In the genomic region with DNA sequence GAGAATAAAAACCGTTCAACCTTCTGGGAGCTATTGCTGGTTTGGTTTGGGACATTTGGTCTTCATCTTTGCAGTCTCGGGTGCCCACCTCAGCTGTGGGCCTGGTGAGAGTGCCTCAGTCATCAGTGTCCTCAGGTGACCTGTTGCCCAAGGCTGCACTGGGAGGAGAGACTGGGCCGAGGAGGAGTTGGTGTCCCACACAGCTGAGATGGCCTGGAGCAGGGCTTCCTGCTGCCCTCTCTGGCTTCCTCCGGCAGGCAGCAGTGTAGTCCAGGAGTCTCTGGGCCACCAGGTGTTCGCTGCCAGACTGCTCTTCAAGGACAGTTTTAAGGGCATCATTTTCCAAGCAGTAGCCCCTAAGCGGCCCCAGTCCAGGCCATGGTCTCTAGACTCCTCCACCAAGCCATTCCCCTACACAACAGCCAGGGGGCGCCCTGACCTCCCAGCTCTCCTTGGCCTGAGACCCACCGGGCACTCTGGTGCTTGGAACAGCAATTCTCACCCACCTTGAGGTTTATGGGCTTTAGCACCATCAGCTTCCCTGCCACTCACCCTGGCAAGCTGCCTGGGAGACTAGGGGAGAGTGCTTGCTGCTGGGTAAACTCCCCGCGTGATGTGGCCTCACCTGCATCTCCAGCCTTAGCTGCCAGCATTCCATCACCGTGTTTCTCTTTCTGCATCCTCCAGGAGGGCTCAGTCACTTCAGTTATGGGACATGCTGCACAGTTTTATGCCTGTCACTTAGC, we compare ENCODE assay signal across 8 cellular contexts. TPM values are rescaled to one million over a fixed set of nuclear protein-coding genes. Genes with fewer than 3 reads are reported as not detected.
DNase-seq lines count a peak whose midpoint lies in the region; ATAC-seq, FAIRE-seq and TF ChIP-seq lines count a peak whose summit lies in the region.

No MANE protein-coding gene starts in this region.

- peak overlapping the region; percentile 17 to 41 for H3K27ac Mint-ChIP-seq in activated naive CD4-positive, alpha-beta T cell treated with anti-CD3 and anti-CD28 coated beads, Interleukin-2, amount 50 U/mL, for 72 hours

- intact Hi-C loops in left cardiac atrium (cut with DNase I): no loop called here

- peaks cover 0 to 5% of the 10 kb centered on the region in 2 donors for H3K36me3 Mint-ChIP-seq in activated naive CD4-positive, alpha-beta T cell treated with anti-CD3 and anti-CD28 coated beads, Interleukin-2, amount 50 U/mL, for 72 hours

- peaks cover 29% of the 10 kb centered on the region for H3K79me2 ChIP-seq in smooth muscle cell (ENCODE audit: low read depth)

- H4K20me1 ChIP-seq in smooth muscle cell (ENCODE audit: low read depth): peaks cover 29% of the 10 kb centered on the region

- no peak for TF ChIP-seq POLR2A in A549 (IDR thresholded peaks at IDR 0.05; ENCODE audit: low read length)

- peak; percentile 24 to 31; a peak in 4 of 5 replicates for TF ChIP-seq RAD21 in A549 (conservative IDR thresholded peaks at IDR 0.05 in 1 of 2, IDR thresholded peaks at IDR 0.05 in 1 of 2)

- no peaks in the 10 kb centered on the region for H3F3A ChIP-seq in smooth muscle cell (ENCODE audit: low read depth)

- no peak for FAIRE-seq in A549 (lab: Jason Lieb, UNC)

- H3K9me3 ChIP-seq in A549 (no peaks in the 10 kb centered on the region), smooth muscle cell (replicated peaks; ENCODE audit: low read depth) (no peaks in the 10 kb centered on the region)

- no peaks in the 10 kb centered on the region for H3K9me3 Mint-ChIP-seq in activated naive CD4-positive, alpha-beta T cell treated with anti-CD3 and anti-CD28 coated beads, Interleukin-2, amount 50 U/mL, for 72 hours

- no peak for TF ChIP-seq EP300 in A549 (IDR thresholded peaks at IDR 0.05)

- ATAC-seq in A549: peak; percentile 66 to 91; a peak in 5 of 6 replicates
- peak; percentile 77 to 88 for ATAC-seq in activated naive CD4-positive, alpha-beta T cell treated with anti-CD3 and anti-CD28 coated beads, Interleukin-2, amount 50 U/mL, for 72 hours
- peak; percentile 62 to 74 for ATAC-seq in left cardiac atrium
- ATAC-seq in GM21528 (IDR thresholded peaks at IDR 0.05; ENCODE audit: low FRiP score, unreplicated experiment): no peak

- 72% methylated on average over 10 of the region's 11 CpGs for WGBS in A549 (ENCODE audit: missing lambda C conversion rate)
- WGBS in smooth muscle cell (ENCODE audit: low lambda C conversion rate): 76% methylated on average over 11 of the region's 11 CpGs

- H3K27me3 ChIP-seq in smooth muscle cell (ENCODE audit: low read depth): no peaks in the 10 kb centered on the region

- CTCF ChIA-PET in A549 (lab: Yijun Ruan, JAX) (interaction anchor here (0.7 to 11.8 kb wide), 28 partner anchors 10 to 330 kb away, joined by 3 to 134 read pairs (median 6); a partner anchor contains a TSS), RWPE1 (lab: Yijun Ruan, JAX) (interaction anchor here (0.5 to 2.2 kb wide), 14 partner anchors 9 to 464 kb away, joined by 3 to 11 read pairs (median 4); a partner anchor contains a TSS)

- no peaks in the 10 kb centered on the region for H3K36me3 ChIP-seq in smooth muscle cell (ENCODE audit: low read depth)

- DNase-seq in A549 (ENCODE audit: low read depth in 1 of 2, low spot score in 1 of 2) (peak in 1 of 2 experiments; percentile 69), RWPE1 (ENCODE audit: low spot score) (no peak), left cardiac atrium (peak; percentile 61), smooth muscle cell (lab: John Stamatoyannopoulos, UW; ENCODE audit: unreplicated experiment) (no peak), NCI-H446 treated with DMSO at 0.1 percent for 48 hours (lab: John Stamatoyannopoulos, UW) (no peak)
- DNase-seq in activated naive CD4-positive, alpha-beta T cell treated with anti-CD3 and anti-CD28 coated beads, Interleukin-2, amount 50 U/mL, for 72 hours (ENCODE audit: low spot score in 2 of 2): peak in 1 of 2 donors; percentile 68

- no peaks in the 10 kb centered on the region for H3K4me1 ChIP-seq in A549
- no peaks in the 10 kb centered on the region for H3K4me1 ChIP-seq in smooth muscle cell (ENCODE audit: low read depth)

- no peak overlapping the region for H3K4me2 ChIP-seq in A549
- no peak overlapping the region for H3K4me2 ChIP-seq in smooth muscle cell

- TF ChIP-seq CTCF in A549 (IDR thresholded peaks at IDR 0.05): peak; percentile 50
- peak; percentile 94 for TF ChIP-seq CTCF in GM12872 (IDR thresholded peaks at IDR 0.05; ENCODE audit: insufficient read depth, low read depth, low read length)
- peak; percentile 83 for TF ChIP-seq CTCF in RWPE1 (conservative IDR thresholded peaks at IDR 0.05; ENCODE audit: low read depth)
- TF ChIP-seq CTCF in smooth muscle cell (IDR thresholded peaks at IDR 0.05; ENCODE audit: borderline replicate concordance, insufficient read depth, poor library complexity, severe bottlenecking): peak; percentile 78

- POLR2A ChIA-PET in A549 (lab: Yijun Ruan, JAX): interaction anchor here (0.9 kb wide), 1 partner anchor 17 kb away, joined by 3 read pairs; no protein-coding TSS in a partner anchor
- POLR2A ChIA-PET in RWPE1 (lab: Yijun Ruan, JAX; ENCODE audit: low non-redundant PET): no interaction called here

- no peak overlapping the region for H2AFZ ChIP-seq in smooth muscle cell (ENCODE audit: low read depth)

- H3K9ac ChIP-seq in smooth muscle cell (ENCODE audit: low read depth): no peak overlapping the region

- no peak overlapping the region for H3K27ac ChIP-seq in A549
- H3K27ac ChIP-seq in RWPE1: peak overlapping the region; percentile 98
- H3K27ac ChIP-seq in smooth muscle cell (ENCODE audit: low read depth): no peak overlapping the region

- H3K4me3 ChIP-seq in A549 (no peak overlapping the region), smooth muscle cell (no peak overlapping the region)

TF ChIP-seq in A549, 52 proteins besides CTCF, POLR2A, EP300 and RAD21:
- peak; percentile 30; the same call in 2 of the 3 replicates for TF ChIP-seq SMC3 (IDR thresholded peaks at IDR 0.05)
- TF ChIP-seq, protein P1, sequence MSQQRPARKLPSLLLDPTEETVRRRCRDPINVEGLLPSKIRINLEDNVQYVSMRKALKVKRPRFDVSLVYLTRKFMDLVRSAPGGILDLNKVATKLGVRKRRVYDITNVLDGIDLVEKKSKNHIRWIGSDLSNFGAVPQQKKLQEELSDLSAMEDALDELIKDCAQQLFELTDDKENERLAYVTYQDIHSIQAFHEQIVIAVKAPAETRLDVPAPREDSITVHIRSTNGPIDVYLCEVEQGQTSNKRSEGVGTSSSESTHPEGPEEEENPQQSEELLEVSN (IDR thresholded peaks at IDR 0.05; ENCODE audit: borderline replicate concordance, low read depth): no peak
TF ChIP-seq in A549: peak in this region for 1.

RNA-seq across cellular contexts. Expression of a gene that starts 9.1 kb away (rescaled TPM):
- 0.50 and 0.80 TPM in 2 replicates for polyA plus RNA-seq in A549 (2011; rRNA removed)
- 0.94 and 1.0 TPM in 2 replicates for polyA plus RNA-seq in A549 (2012; cell fraction: cytosol; rRNA removed)
- polyA plus RNA-seq in A549 (2012; cell fraction: nucleus; rRNA removed): 4.8 and 5.8 TPM in 2 replicates
- 0.50 to 0.76 TPM (median 0.58 TPM) in 3 replicates for polyA plus RNA-seq in A549 (2017; fragmentation: RNase III; extraction: RNeasy Plus Mini Kit Qiagen cat#74134 plus additional on column Dnase treatment)
- 0.37 and 0.73 TPM in 2 replicates for polyA minus RNA-seq in A549 (2011; rRNA and poly(A)+ RNA removed)
- 10 to 100 TPM; 15.6 to 35.1 TPM for total RNA-seq in activated naive CD4-positive, alpha-beta T cell treated with anti-CD3 and anti-CD28 coated beads, Interleukin-2, amount 50 U/mL, for 72 hours
- 1 to 10 TPM in 1 of 2 donors, under 1 TPM in 1; 0.81 to 2.4 TPM for total RNA-seq in left cardiac atrium
- 15.2 and 16.5 TPM in 2 replicates for total RNA-seq in smooth muscle cell
- polyA plus RNA-seq in smooth muscle cell: 14.2 and 48.1 TPM in 2 replicates

RNA-seq across cellular contexts. Expression of a gene that starts 10.7 kb away (rescaled TPM):
- 27.1 and 28.4 TPM in 2 replicates for polyA plus RNA-seq in A549 (2011; rRNA removed)
- 46.5 and 61.8 TPM in 2 replicates for polyA plus RNA-seq in A549 (2012; cell fraction: cytosol; rRNA removed)
- polyA plus RNA-seq in A549 (2012; cell fraction: nucleus; rRNA removed): 62.1 and 74.3 TPM in 2 replicates
- 29.7 to 32.0 TPM (median 30.0 TPM) in 3 replicates for polyA plus RNA-seq in A549 (2017; fragmentation: RNase III; extraction: RNeasy Plus Mini Kit Qiagen cat#74134 plus additional on column Dnase treatment)
- polyA minus RNA-seq in A549 (2011; rRNA and poly(A)+ RNA removed): 57.5 and 61.8 TPM in 2 replicates
- 10 to 100 TPM; 26.9 to 29.8 TPM for total RNA-seq in activated naive CD4-positive, alpha-beta T cell treated with anti-CD3 and anti-CD28 coated beads, Interleukin-2, amount 50 U/mL, for 72 hours
- total RNA-seq in left cardiac atrium: 10 to 100 TPM; 20.7 to 29.2 TPM
- total RNA-seq in smooth muscle cell: 23.6 and 28.0 TPM in 2 replicates
- 49.3 and 60.7 TPM in 2 replicates for polyA plus RNA-seq in smooth muscle cell

RNA-seq across cellular contexts. Expression of a gene that starts 34.1 kb away (rescaled TPM):
- 3.6 and 3.7 TPM in 2 replicates for polyA plus RNA-seq in A549 (2011; rRNA removed)
- 5.7 and 6.0 TPM in 2 replicates for polyA plus RNA-seq in A549 (2012; cell fraction: cytosol; rRNA removed)
- 32.7 and 42.7 TPM in 2 replicates for polyA plus RNA-seq in A549 (2012; cell fraction: nucleus; rRNA removed)
- polyA plus RNA-seq in A549 (2017; fragmentation: RNase III; extraction: RNeasy Plus Mini Kit Qiagen cat#74134 plus additional on column Dnase treatment): 7.5 to 8.5 TPM (median 8.3 TPM) in 3 replicates
- polyA minus RNA-seq in A549 (2011; rRNA and poly(A)+ RNA removed): 5.3 and 5.8 TPM in 2 replicates
- 10 to 100 TPM in 1 of 2 donors, 1 to 10 TPM in 1; 5.5 to 14.7 TPM for total RNA-seq in activated naive CD4-positive, alpha-beta T cell treated with anti-CD3 and anti-CD28 coated beads, Interleukin-2, amount 50 U/mL, for 72 hours
- total RNA-seq in left cardiac atrium: 10 to 100 TPM; 51.5 to 64.2 TPM
- total RNA-seq in smooth muscle cell: 9.1 and 14.1 TPM in 2 replicates
- 29.0 and 45.7 TPM in 2 replicates for polyA plus RNA-seq in smooth muscle cell

RNA-seq across cellular contexts. Expression of a gene that starts 41.9 kb away (rescaled TPM):
- not detected in 2 replicates for polyA plus RNA-seq in A549 (2011; rRNA removed)
- not detected in 2 replicates for polyA plus RNA-seq in A549 (2012; cell fraction: cytosol; rRNA removed)
- not detected in 2 replicates for polyA plus RNA-seq in A549 (2012; cell fraction: nucleus; rRNA removed)
- not detected in 3 replicates for polyA plus RNA-seq in A549 (2017; fragmentation: RNase III; extraction: RNeasy Plus Mini Kit Qiagen cat#74134 plus additional on column Dnase treatment)
- not detected in 2 replicates for polyA minus RNA-seq in A549 (2011; rRNA and poly(A)+ RNA removed)
- not detected for total RNA-seq in activated naive CD4-positive, alpha-beta T cell treated with anti-CD3 and anti-CD28 coated beads, Interleukin-2, amount 50 U/mL, for 72 hours
- 10 to 100 TPM; 14.2 to 24.5 TPM for total RNA-seq in left cardiac atrium
- not detected in 2 replicates for total RNA-seq in smooth muscle cell
- polyA plus RNA-seq in smooth muscle cell: 0.69 TPM in 1 of 2 replicates, not detected in the other

RNA-seq across cellular contexts. Expression of a gene that starts 50.4 kb away (rescaled TPM):
- polyA plus RNA-seq in A549 (2011; rRNA removed): not detected in 2 replicates
- polyA plus RNA-seq in A549 (2012; cell fraction: cytosol; rRNA removed): not detected in 2 replicates
- not detected in 2 replicates for polyA plus RNA-seq in A549 (2012; cell fraction: nucleus; rRNA removed)
- polyA plus RNA-seq in A549 (2017; fragmentation: RNase III; extraction: RNeasy Plus Mini Kit Qiagen cat#74134 plus additional on column Dnase treatment): not detected in 3 replicates
- polyA minus RNA-seq in A549 (2011; rRNA and poly(A)+ RNA removed): not detected in 2 replicates
- total RNA-seq in activated naive CD4-positive, alpha-beta T cell treated with anti-CD3 and anti-CD28 coated beads, Interleukin-2, amount 50 U/mL, for 72 hours: not detected
- total RNA-seq in left cardiac atrium: not detected
- total RNA-seq in smooth muscle cell: 0.09 and 0.31 TPM in 2 replicates
- polyA plus RNA-seq in smooth muscle cell: 0.45 TPM in 1 of 2 replicates, not detected in the other
